In genomic region chr11:124627546-124627945, GRCh38 we compare ENCODE assay signal across 1 cellular context.
TF ChIP-seq lines count a peak whose summit lies in the region.

No MANE protein-coding gene starts in this region.

TF ChIP-seq in HepG2, 621 proteins besides CTCF, POLR2A, EP300 and RAD21:
- TF ChIP-seq HDAC1 (CRISPR knock-in tag; IDR thresholded peaks at IDR 0.05), result no peak
- TF ChIP-seq SIN3B (IDR thresholded peaks at IDR 0.05; ENCODE audit: low read length), result no peak
- peak; percentile 48; the same call in 1 of the 2 replicates for TF ChIP-seq CEBPB (IDR thresholded peaks at IDR 0.05; ENCODE audit: borderline replicate concordance, low read depth, low read length)
- no peak for TF ChIP-seq SCMH1 (CRISPR knock-in tag; IDR thresholded peaks at IDR 0.05; ENCODE audit: borderline replicate concordance)
